21 cellular contexts compared by ENCODE assay signal in genomic region chr14:97638864-97639263, GRCh38.
DNase-seq lines count a peak whose midpoint lies in the region; ATAC-seq and TF ChIP-seq lines count a peak whose summit lies in the region.
"Had no signal": no experiment of that assay in that cellular context is flagged by ENCODE, and none has a peak within 500 bp of the region (broad histone marks: within the 10 kb centered on the region; RNA-seq: fewer than 3 reads in every experiment).

No MANE protein-coding gene starts in this region.

- H3K9me3 Mint-ChIP-seq in activated naive CD8-positive, alpha-beta T cell treated with anti-CD3 and anti-CD28 coated beads for 36 hours, result no peaks in the 10 kb centered on the region
- no peaks in the 10 kb centered on the region for H3K9me3 Mint-ChIP-seq in activated naive CD8-positive, alpha-beta T cell treated with anti-CD3 and anti-CD28 coated beads, Interleukin-2, amount 50 U/mL, for 24 hours
- peaks cover 3% of the 10 kb centered on the region for H3K9me3 Mint-ChIP-seq in T-helper 1 cell treated with Interleukin-12 subunit alpha and Interleukin-12 subunit beta and Interleukin-4 antibody, amounts not matched to agents 30 μg/mL and 1 μg/mL, for 36 hours
- H3K9me3 Mint-ChIP-seq in effector memory CD8-positive, alpha-beta T cell, result peaks cover 0 to 3% of the 10 kb centered on the region in 2 donors
- H3K9me3 Mint-ChIP-seq in type B pancreatic cell, result peaks cover 9% of the 10 kb centered on the region

- no peak overlapping the region for H3K4me3 Mint-ChIP-seq in activated naive CD8-positive, alpha-beta T cell treated with anti-CD3 and anti-CD28 coated beads for 36 hours
- H3K4me3 Mint-ChIP-seq in activated naive CD8-positive, alpha-beta T cell treated with anti-CD3 and anti-CD28 coated beads, Interleukin-2, amount 50 U/mL, for 24 hours, result no peak overlapping the region
- peak overlapping the region; percentile 44 for H3K4me3 Mint-ChIP-seq in T-helper 1 cell treated with Interleukin-12 subunit alpha and Interleukin-12 subunit beta and Interleukin-4 antibody, amounts not matched to agents 30 μg/mL and 1 μg/mL, for 36 hours
- no peak overlapping the region for H3K4me3 Mint-ChIP-seq in effector memory CD8-positive, alpha-beta T cell
- no peak overlapping the region for H3K4me3 Mint-ChIP-seq in type B pancreatic cell
- H3K4me3 Mint-ChIP-seq: activated naive CD8-positive, alpha-beta T cell; stimulated activated memory B cell treated with anti-CD40 and anti-IgM and Interleukin-4, amounts not matched to agents 10 μg/mL and 1 μg/mL and 100 μg/mL, for 72 hours had no signal

- H3K27me3 Mint-ChIP-seq in activated naive CD8-positive, alpha-beta T cell treated with anti-CD3 and anti-CD28 coated beads for 36 hours, result no peaks in the 10 kb centered on the region
- no peaks in the 10 kb centered on the region for H3K27me3 Mint-ChIP-seq in activated naive CD8-positive, alpha-beta T cell treated with anti-CD3 and anti-CD28 coated beads, Interleukin-2, amount 50 U/mL, for 24 hours
- no peaks in the 10 kb centered on the region for H3K27me3 Mint-ChIP-seq in T-helper 1 cell treated with Interleukin-12 subunit alpha and Interleukin-12 subunit beta and Interleukin-4 antibody, amounts not matched to agents 30 μg/mL and 1 μg/mL, for 36 hours (ENCODE audit: low read depth)
- H3K27me3 Mint-ChIP-seq in effector memory CD8-positive, alpha-beta T cell, result no peaks in the 10 kb centered on the region
- H3K27me3 Mint-ChIP-seq in type B pancreatic cell, result peaks cover 12% of the 10 kb centered on the region
- H3K27me3 Mint-ChIP-seq: activated naive CD8-positive, alpha-beta T cell; stimulated activated memory B cell treated with anti-CD40 and anti-IgM and Interleukin-4, amounts not matched to agents 10 μg/mL and 1 μg/mL and 100 μg/mL, for 72 hours had no signal

- peak overlapping the region; percentile 22 for H3K27ac Mint-ChIP-seq in activated naive CD8-positive, alpha-beta T cell treated with anti-CD3 and anti-CD28 coated beads for 36 hours
- no peak overlapping the region for H3K27ac Mint-ChIP-seq in activated naive CD8-positive, alpha-beta T cell treated with anti-CD3 and anti-CD28 coated beads, Interleukin-2, amount 50 U/mL, for 24 hours
- peak overlapping the region; percentile 73 for H3K27ac Mint-ChIP-seq in T-helper 1 cell treated with Interleukin-12 subunit alpha and Interleukin-12 subunit beta and Interleukin-4 antibody, amounts not matched to agents 30 μg/mL and 1 μg/mL, for 36 hours
- H3K27ac Mint-ChIP-seq in effector memory CD8-positive, alpha-beta T cell, result peak overlapping the region; percentile 80 to 86
- peak overlapping the region; percentile 8 for H3K27ac Mint-ChIP-seq in type B pancreatic cell
- H3K27ac Mint-ChIP-seq: activated naive CD8-positive, alpha-beta T cell; brain; stimulated activated memory B cell treated with anti-CD40 and anti-IgM and Interleukin-4, amounts not matched to agents 10 μg/mL and 1 μg/mL and 100 μg/mL, for 72 hours had no signal

- ATAC-seq in activated naive CD8-positive, alpha-beta T cell treated with anti-CD3 and anti-CD28 coated beads, Interleukin-2, amount 50 U/mL, for 24 hours, result no peak
- peak; percentile 27 for ATAC-seq in effector memory CD8-positive, alpha-beta T cell (replicated peaks)
- no peak for ATAC-seq in HG02852 (IDR thresholded peaks at IDR 0.05; ENCODE audit: unreplicated experiment)
- ATAC-seq: gastroesophageal sphincter; K562; stimulated activated memory B cell treated with anti-CD40 and anti-IgM and Interleukin-4, amounts not matched to agents 10 μg/mL and 1 μg/mL and 100 μg/mL, for 72 hours had no signal

- no peaks in the 10 kb centered on the region for H3K36me3 Mint-ChIP-seq in activated naive CD8-positive, alpha-beta T cell treated with anti-CD3 and anti-CD28 coated beads for 36 hours
- H3K36me3 Mint-ChIP-seq in activated naive CD8-positive, alpha-beta T cell treated with anti-CD3 and anti-CD28 coated beads, Interleukin-2, amount 50 U/mL, for 24 hours (ENCODE audit: low read depth), result no peaks in the 10 kb centered on the region
- H3K36me3 Mint-ChIP-seq in T-helper 1 cell treated with Interleukin-12 subunit alpha and Interleukin-12 subunit beta and Interleukin-4 antibody, amounts not matched to agents 30 μg/mL and 1 μg/mL, for 36 hours (ENCODE audit: low read depth), result no peaks in the 10 kb centered on the region
- H3K36me3 Mint-ChIP-seq in effector memory CD8-positive, alpha-beta T cell (ENCODE audit: insufficient read depth), result no peaks in the 10 kb centered on the region
- H3K36me3 Mint-ChIP-seq in type B pancreatic cell, result no peaks in the 10 kb centered on the region
- H3K36me3 Mint-ChIP-seq: brain; stimulated activated memory B cell treated with anti-CD40 and anti-IgM and Interleukin-4, amounts not matched to agents 10 μg/mL and 1 μg/mL and 100 μg/mL, for 72 hours had no signal

- no peak for DNase-seq in activated naive CD8-positive, alpha-beta T cell treated with anti-CD3 and anti-CD28 coated beads for 36 hours
- no peak for DNase-seq in activated naive CD8-positive, alpha-beta T cell treated with anti-CD3 and anti-CD28 coated beads, Interleukin-2, amount 50 U/mL, for 24 hours
- no peak for DNase-seq in effector memory CD8-positive, alpha-beta T cell
- no peak for DNase-seq in type B pancreatic cell (ENCODE audit: extremely low spot score, unreplicated experiment)
- no peak for DNase-seq in cerebellum (ENCODE audit: low spot score)
- DNase-seq: colonic mucosa; esophagus squamous epithelium; hypothalamus; NCI-H146; NCI-H526 treated with DMSO at 0.1 percent for 48 hours; nucleus accumbens; SK-N-SH; stimulated activated CD4-positive, alpha-beta T cell treated with anti-CD3 and anti-CD28 coated beads, Interleukin-2, amount 100 ng/mL, for 24 hours; T-helper 9 cell had no signal

- TF ChIP-seq CTCF in type B pancreatic cell (conservative IDR thresholded peaks at IDR 0.05), result no peak

- peaks cover 41% of the 10 kb centered on the region for H3K4me1 Mint-ChIP-seq in activated naive CD8-positive, alpha-beta T cell treated with anti-CD3 and anti-CD28 coated beads for 36 hours
- H3K4me1 Mint-ChIP-seq in activated naive CD8-positive, alpha-beta T cell treated with anti-CD3 and anti-CD28 coated beads, Interleukin-2, amount 50 U/mL, for 24 hours, result peaks cover 33% of the 10 kb centered on the region
- peaks cover 50% of the 10 kb centered on the region for H3K4me1 Mint-ChIP-seq in T-helper 1 cell treated with Interleukin-12 subunit alpha and Interleukin-12 subunit beta and Interleukin-4 antibody, amounts not matched to agents 30 μg/mL and 1 μg/mL, for 36 hours (ENCODE audit: low read depth)
- H3K4me1 Mint-ChIP-seq in effector memory CD8-positive, alpha-beta T cell (ENCODE audit: low read depth in 2 of 2), result peaks cover 41% of the 10 kb centered on the region in 2 donors
- peaks cover 41% of the 10 kb centered on the region for H3K4me1 Mint-ChIP-seq in type B pancreatic cell (ENCODE audit: unreplicated experiment)
